Comparison of ENCODE assay signal across 2 cellular contexts in the genomic region with DNA sequence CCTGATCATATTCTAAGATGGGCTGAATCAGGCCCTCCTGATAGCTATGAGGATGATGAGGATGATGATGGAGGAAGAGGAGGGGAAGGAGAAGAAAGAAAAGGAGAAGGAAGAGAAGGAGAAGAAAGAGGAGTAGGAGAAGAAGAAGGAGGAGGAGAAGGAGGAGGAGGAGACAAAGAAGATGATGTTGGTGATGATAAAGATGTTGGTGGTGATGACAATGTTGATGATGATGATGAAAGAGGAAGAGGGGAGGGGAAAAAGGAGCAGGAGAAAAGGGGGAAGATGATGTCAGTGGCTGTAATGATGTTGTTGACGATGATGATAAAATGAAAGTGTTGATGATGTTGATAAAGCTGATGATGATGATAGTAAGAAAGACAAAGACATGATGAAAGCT.
TF ChIP-seq lines count a peak whose summit lies in the region.

No MANE protein-coding gene starts in this region.

TF ChIP-seq in HepG2, 621 proteins besides CTCF, POLR2A, EP300 and RAD21 (continued from another document):
- no peak for TF ChIP-seq ZNF225 (CRISPR knock-in tag; IDR thresholded peaks at IDR 0.05)
- 0 out of 2 replicates have a peak, but pooled peaks have one; percentile 18 for TF ChIP-seq FOXP1 (IDR thresholded peaks at IDR 0.05)
- no peak for TF ChIP-seq FOXP1 (CRISPR knock-in tag; IDR thresholded peaks at IDR 0.05)
- peak; percentile 60; the same call in 1 of the 2 replicates for TF ChIP-seq IKZF1 (IDR thresholded peaks at IDR 0.05)
- TF ChIP-seq NBN (conservative IDR thresholded peaks at IDR 0.05), result 0 out of 2 replicates have a peak, but pooled peaks have one; percentile 20
- TF ChIP-seq CREB1 (IDR thresholded peaks at IDR 0.05), result peak; percentile 87
- no peak for TF ChIP-seq CREB1 (CRISPR knock-in tag; IDR thresholded peaks at IDR 0.05)
- peak; percentile 84 for TF ChIP-seq ATF7 (IDR thresholded peaks at IDR 0.05)
- no peak for TF ChIP-seq ATF7 (CRISPR knock-in tag; IDR thresholded peaks at IDR 0.05)
- TF ChIP-seq, protein P1, sequence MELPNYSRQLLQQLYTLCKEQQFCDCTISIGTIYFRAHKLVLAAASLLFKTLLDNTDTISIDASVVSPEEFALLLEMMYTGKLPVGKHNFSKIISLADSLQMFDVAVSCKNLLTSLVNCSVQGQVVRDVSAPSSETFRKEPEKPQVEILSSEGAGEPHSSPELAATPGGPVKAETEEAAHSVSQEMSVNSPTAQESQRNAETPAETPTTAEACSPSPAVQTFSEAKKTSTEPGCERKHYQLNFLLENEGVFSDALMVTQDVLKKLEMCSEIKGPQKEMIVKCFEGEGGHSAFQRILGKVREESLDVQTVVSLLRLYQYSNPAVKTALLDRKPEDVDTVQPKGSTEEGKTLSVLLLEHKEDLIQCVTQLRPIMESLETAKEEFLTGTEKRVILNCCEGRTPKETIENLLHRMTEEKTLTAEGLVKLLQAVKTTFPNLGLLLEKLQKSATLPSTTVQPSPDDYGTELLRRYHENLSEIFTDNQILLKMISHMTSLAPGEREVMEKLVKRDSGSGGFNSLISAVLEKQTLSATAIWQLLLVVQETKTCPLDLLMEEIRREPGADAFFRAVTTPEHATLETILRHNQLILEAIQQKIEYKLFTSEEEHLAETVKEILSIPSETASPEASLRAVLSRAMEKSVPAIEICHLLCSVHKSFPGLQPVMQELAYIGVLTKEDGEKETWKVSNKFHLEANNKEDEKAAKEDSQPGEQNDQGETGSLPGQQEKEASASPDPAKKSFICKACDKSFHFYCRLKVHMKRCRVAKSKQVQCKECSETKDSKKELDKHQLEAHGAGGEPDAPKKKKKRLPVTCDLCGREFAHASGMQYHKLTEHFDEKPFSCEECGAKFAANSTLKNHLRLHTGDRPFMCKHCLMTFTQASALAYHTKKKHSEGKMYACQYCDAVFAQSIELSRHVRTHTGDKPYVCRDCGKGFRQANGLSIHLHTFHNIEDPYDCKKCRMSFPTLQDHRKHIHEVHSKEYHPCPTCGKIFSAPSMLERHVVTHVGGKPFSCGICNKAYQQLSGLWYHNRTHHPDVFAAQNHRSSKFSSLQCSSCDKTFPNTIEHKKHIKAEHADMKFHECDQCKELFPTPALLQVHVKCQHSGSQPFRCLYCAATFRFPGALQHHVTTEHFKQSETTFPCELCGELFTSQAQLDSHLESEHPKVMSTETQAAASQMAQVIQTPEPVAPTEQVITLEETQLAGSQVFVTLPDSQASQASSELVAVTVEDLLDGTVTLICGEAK (IDR thresholded peaks at IDR 0.05), result 0 out of 2 replicates have a peak, but pooled peaks have one; percentile 17
- TF ChIP-seq, protein P1 (CRISPR knock-in tag; IDR thresholded peaks at IDR 0.05), result no peak

TF ChIP-seq in GM12878, 131 proteins besides CTCF, POLR2A, EP300 and RAD21:
- TF ChIP-seq, protein P2, sequence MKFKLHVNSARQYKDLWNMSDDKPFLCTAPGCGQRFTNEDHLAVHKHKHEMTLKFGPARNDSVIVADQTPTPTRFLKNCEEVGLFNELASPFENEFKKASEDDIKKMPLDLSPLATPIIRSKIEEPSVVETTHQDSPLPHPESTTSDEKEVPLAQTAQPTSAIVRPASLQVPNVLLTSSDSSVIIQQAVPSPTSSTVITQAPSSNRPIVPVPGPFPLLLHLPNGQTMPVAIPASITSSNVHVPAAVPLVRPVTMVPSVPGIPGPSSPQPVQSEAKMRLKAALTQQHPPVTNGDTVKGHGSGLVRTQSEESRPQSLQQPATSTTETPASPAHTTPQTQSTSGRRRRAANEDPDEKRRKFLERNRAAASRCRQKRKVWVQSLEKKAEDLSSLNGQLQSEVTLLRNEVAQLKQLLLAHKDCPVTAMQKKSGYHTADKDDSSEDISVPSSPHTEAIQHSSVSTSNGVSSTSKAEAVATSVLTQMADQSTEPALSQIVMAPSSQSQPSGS (IDR thresholded peaks at IDR 0.05; ENCODE audit: low read length), result no peak
- TF ChIP-seq, protein P3, sequence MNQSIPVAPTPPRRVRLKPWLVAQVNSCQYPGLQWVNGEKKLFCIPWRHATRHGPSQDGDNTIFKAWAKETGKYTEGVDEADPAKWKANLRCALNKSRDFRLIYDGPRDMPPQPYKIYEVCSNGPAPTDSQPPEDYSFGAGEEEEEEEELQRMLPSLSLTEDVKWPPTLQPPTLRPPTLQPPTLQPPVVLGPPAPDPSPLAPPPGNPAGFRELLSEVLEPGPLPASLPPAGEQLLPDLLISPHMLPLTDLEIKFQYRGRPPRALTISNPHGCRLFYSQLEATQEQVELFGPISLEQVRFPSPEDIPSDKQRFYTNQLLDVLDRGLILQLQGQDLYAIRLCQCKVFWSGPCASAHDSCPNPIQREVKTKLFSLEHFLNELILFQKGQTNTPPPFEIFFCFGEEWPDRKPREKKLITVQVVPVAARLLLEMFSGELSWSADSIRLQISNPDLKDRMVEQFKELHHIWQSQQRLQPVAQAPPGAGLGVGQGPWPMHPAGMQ (IDR thresholded peaks at IDR 0.05; ENCODE audit: borderline replicate concordance), result 0 out of 2 replicates have a peak, but pooled peaks have one; percentile 11
